Comparison of ENCODE assay signal across 17 cellular contexts in the genomic region with DNA sequence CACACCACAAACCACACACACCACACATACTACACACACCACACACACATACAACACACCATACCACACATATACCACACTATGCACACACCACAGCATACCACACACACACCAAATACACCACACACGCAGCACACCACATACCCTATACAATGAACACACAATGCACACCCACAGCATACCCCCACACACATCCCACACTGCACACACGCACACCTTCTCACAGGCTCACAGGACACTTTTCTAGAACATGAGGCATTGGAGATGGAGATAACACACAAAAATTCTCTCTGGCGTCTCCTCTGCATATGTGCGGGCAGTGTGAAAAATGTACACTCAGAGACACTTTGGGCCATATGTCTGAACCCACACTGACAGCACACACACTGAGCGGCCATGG.
DNase-seq lines count a peak whose midpoint lies in the region; ATAC-seq and TF ChIP-seq lines count a peak whose summit lies in the region.
"Had no signal": no experiment of that assay in that cellular context is flagged by ENCODE, and none has a peak within 500 bp of the region (broad histone marks: within the 10 kb centered on the region; RNA-seq: fewer than 3 reads in every experiment).

No MANE protein-coding gene starts in this region.

- no peaks in the 10 kb centered on the region for H3K79me2 ChIP-seq in mesendoderm (ENCODE audit: control insufficient read depth, insufficient read depth, low read length)

- H3K9me3 ChIP-seq in Peyer's patch = no peaks in the 10 kb centered on the region
- H3K9me3 ChIP-seq: MG63 had no signal

- no peak overlapping the region for H3K18ac ChIP-seq in mesendoderm (ENCODE audit: low read length)

- no peak for TF ChIP-seq POLR2A in Peyer's patch (IDR thresholded peaks at IDR 0.05)

- no peaks in the 10 kb centered on the region for H3K27me3 ChIP-seq in Peyer's patch
- no peaks in the 10 kb centered on the region for H3K27me3 ChIP-seq in mesendoderm (ENCODE audit: insufficient read depth, low read length, poor library complexity)
- H3K27me3 ChIP-seq: MG63 had no signal

- no peak overlapping the region for H3K4me3 ChIP-seq in Peyer's patch
- no peak overlapping the region for H3K4me3 ChIP-seq in mesendoderm (ENCODE audit: low read length)
- H3K4me3 ChIP-seq: MG63 had no signal

- no peak overlapping the region for H2BK5ac ChIP-seq in mesendoderm (ENCODE audit: low read length)

- H2BK15ac ChIP-seq in mesendoderm (replicated peaks; ENCODE audit: low read depth) = no peak overlapping the region

- H3K27ac ChIP-seq in Peyer's patch (no peak overlapping the region), mesendoderm (ENCODE audit: low read depth, low read length) (no peak overlapping the region)

- TF ChIP-seq CTCF in Peyer's patch (IDR thresholded peaks at IDR 0.05) = no peak

- H3K23ac ChIP-seq in mesendoderm (ENCODE audit: low read length) = no peak overlapping the region

- no peaks in the 10 kb centered on the region for H3K9me3 Mint-ChIP-seq in T-cell

- no peak overlapping the region for H2AK5ac ChIP-seq in mesendoderm (ENCODE audit: low read length)

- ATAC-seq in left cardiac atrium (no peak), left lobe of liver (no peak), GM18498 (IDR thresholded peaks at IDR 0.05; ENCODE audit: unreplicated experiment) (no peak), T-cell (replicated peaks in 1 of 4) (no peak)
- ATAC-seq: Panc1 had no signal

- H3K56ac ChIP-seq in mesendoderm (ENCODE audit: low read length) = no peak overlapping the region

- no peak overlapping the region for H3K4me2 ChIP-seq in mesendoderm (ENCODE audit: low read length)

- no peak overlapping the region for H3K4me3 Mint-ChIP-seq in T-cell

- H3K79me1 ChIP-seq in mesendoderm (ENCODE audit: low read length) = no peaks in the 10 kb centered on the region

- intact Hi-C loops in cardiac septum (cut with DNase I) = no loop called here
- intact Hi-C loops in left cardiac atrium (cut with DNase I) = loop anchor here (5.0 to 10.0 kb wide), 3 partner anchors 119 to 268 kb away; no protein-coding TSS in a partner anchor

- WGBS in mesendoderm (ENCODE audit: extremely low coverage, insufficient coverage, low lambda C conversion rate) = 100% methylated on average over 1 of the region's 5 CpGs

- no peak overlapping the region for H3K9ac ChIP-seq in mesendoderm (ENCODE audit: low read length)

- H3K4me1 ChIP-seq in Peyer's patch (no peaks in the 10 kb centered on the region), mesendoderm (ENCODE audit: control insufficient read depth, low read depth, low read length) (no peaks in the 10 kb centered on the region)

- POLR2A ChIA-PET in T-cell (lab: Charles Lee) = no interaction called here

- no peaks in the 10 kb centered on the region for H3K36me3 Mint-ChIP-seq in T-cell

- H3K27ac Mint-ChIP-seq in T-cell = no peak overlapping the region

- CTCF ChIA-PET in T-cell (lab: Charles Lee) = no interaction called here

- no peak overlapping the region for H4K8ac ChIP-seq in mesendoderm (ENCODE audit: low read depth, low read length)

- no peak overlapping the region for H2BK120ac ChIP-seq in mesendoderm (ENCODE audit: low read depth, low read length)

- peak; percentile 67 for DNase-seq in cardiac septum (ENCODE audit: low spot score)
- DNase-seq in left cardiac atrium = no peak
- DNase-seq in Peyer's patch = peak in 2 of 3 donors; percentile 3 to 21
- DNase-seq in left lobe of liver (ENCODE audit: low spot score) = peak; percentile 22
- DNase-seq in stimulated activated CD8-positive, alpha-beta memory T cell treated with anti-CD3 and anti-CD28 coated beads, Interleukin-4, amount 100 ng/mL, for 48 hours = peak; percentile 14
- no peak for DNase-seq in T-cell
- no peak for DNase-seq in mesendoderm
- DNase-seq: COR-L47, DMS153, Karpas-422, MG63, NCI-H1092 treated with DMSO at 0.1 percent for 48 hours, NCI-H2081 treated with DMSO at 0.1 percent for 48 hours, NCI-H524, SHP77 treated with DMSO at 0.1 percent for 48 hours had no signal

- H4K5ac ChIP-seq in mesendoderm (ENCODE audit: low read length) = no peak overlapping the region

- H3K36me3 ChIP-seq in Peyer's patch (no peaks in the 10 kb centered on the region), mesendoderm (ENCODE audit: control insufficient read depth, insufficient read depth, low read length) (no peaks in the 10 kb centered on the region)
- H3K36me3 ChIP-seq: MG63 had no signal

- no peaks in the 10 kb centered on the region for H3K27me3 Mint-ChIP-seq in T-cell

- no peak overlapping the region for H3K4ac ChIP-seq in mesendoderm (ENCODE audit: low read depth, low read length)

- H3K4me1 Mint-ChIP-seq in T-cell = no peaks in the 10 kb centered on the region

Comparison
In these comparisons a context has a peak if more than half of its experiments do, and no peak if none do; other contexts are left out.
1. DNase-seq: peak in cardiac septum (single experiment), Peyer's patch (2 of 3), left lobe of liver (single experiment) and stimulated activated CD8-positive, alpha-beta memory T cell treated with anti-CD3 and anti-CD28 coated beads, Interleukin-4, amount 100 ng/mL, for 48 hours (single experiment); none in left cardiac atrium (single experiment), T-cell (0 of 34) and mesendoderm (single experiment).